ENCODE assay signal across 17 cellular contexts in the genomic region with DNA sequence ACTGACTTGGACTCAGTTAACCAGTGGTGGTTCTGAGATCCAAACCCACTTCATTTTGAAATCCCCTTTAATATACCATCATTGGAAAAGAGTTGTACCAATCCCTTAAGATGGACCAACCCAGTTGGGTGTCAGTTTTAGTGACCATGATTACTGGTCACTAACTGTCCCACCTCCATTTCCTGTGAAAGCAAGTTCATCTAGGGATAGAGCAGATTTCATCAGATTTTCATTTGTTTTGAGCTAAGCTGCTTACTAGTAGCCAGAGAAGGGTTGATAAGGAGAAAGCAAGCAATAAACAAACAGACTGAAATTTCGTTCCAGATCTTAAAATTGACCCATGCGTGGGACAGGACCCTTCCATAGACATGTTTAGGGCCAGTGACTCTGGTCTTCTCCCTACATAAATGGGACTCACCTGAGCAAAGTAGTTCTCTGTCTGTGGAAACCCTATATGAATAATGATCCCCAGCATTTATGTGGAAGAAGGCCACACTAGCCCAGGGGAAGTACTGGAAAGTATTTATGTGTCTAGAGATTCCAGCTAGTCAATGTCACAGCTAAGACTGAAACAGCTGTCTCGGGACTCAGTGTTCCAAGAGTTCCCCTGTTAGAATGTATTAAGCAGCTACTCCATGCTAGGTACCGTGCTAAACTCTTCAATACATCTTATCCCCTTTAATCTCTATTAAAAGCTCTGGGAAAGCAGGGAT.
DNase-seq lines count a peak whose midpoint lies in the region; ATAC-seq, FAIRE-seq and TF ChIP-seq lines count a peak whose summit lies in the region.
"Had no signal": no experiment of that assay in that cellular context is flagged by ENCODE, and none has a peak within 500 bp of the region (broad histone marks: within the 10 kb centered on the region; RNA-seq: fewer than 3 reads in every experiment).

No MANE protein-coding gene starts in this region.

- H3K27ac ChIP-seq in A549 (peak overlapping the region; percentile 40 to 66; a peak in 4 of 6 replicates), WERI-Rb-1 (peak overlapping the region; percentile 49; the same call in 1 of the 2 replicates)

- no peaks in the 10 kb centered on the region for H3K36me3 ChIP-seq in WERI-Rb-1

- TF ChIP-seq EP300 in A549 (IDR thresholded peaks at IDR 0.05), result no peak

- no peak for TF ChIP-seq POLR2A in A549 (IDR thresholded peaks at IDR 0.05; ENCODE audit: low read length)

- CTCF ChIA-PET in A549 (lab: Yijun Ruan, JAX), result no interaction called here

- H3K4me3 ChIP-seq in A549 (no peak overlapping the region), WERI-Rb-1 (ENCODE audit: low read depth, low read length) (no peak overlapping the region)

- no peaks in the 10 kb centered on the region for H3K9me3 ChIP-seq in A549
- H3K9me3 ChIP-seq in WERI-Rb-1 (ENCODE audit: severe bottlenecking), result no peaks in the 10 kb centered on the region

- 86% methylated on average over 4 of the region's 4 CpGs for WGBS in A549 (ENCODE audit: missing lambda C conversion rate)

- FAIRE-seq in A549 (lab: Jason Lieb, UNC), result no peak
- FAIRE-seq: HTR-8/SVneo, RCC 7860 had no signal

- DNase-seq in A549 (ENCODE audit: low read depth in 1 of 2, low spot score in 1 of 2) (no peak), NCI-H524 (lab: John Stamatoyannopoulos, UW) (peak; percentile 25 to 67), WERI-Rb-1 (peak; percentile 32), myocyte (ENCODE audit: low read depth) (peak; percentile 42), COR-L47 (lab: John Stamatoyannopoulos, UW) (no peak), NCI-H2029 treated with DMSO at 0.1 percent for 48 hours (lab: John Stamatoyannopoulos, UW) (no peak)
- DNase-seq: MV-4-11; NCI-H1694; NCI-H2081 treated with DMSO at 0.1 percent for 48 hours; NCI-H2171 treated with DMSO at 0.1 percent for 48 hours; NCI-H446; NCI-H69; NK-92 treated with Interleukin-12 subunit alpha and Interleukin-12 subunit beta, amount 100 ng/mL, for 24 hours had no signal

- no peak for TF ChIP-seq RAD21 in A549 (conservative IDR thresholded peaks at IDR 0.05 in 1 of 2, IDR thresholded peaks at IDR 0.05 in 1 of 2)

- POLR2A ChIA-PET in A549 (lab: Yijun Ruan, JAX), result no interaction called here

- TF ChIP-seq CTCF in A549 (IDR thresholded peaks at IDR 0.05) (no peak), WERI-Rb-1 (IDR thresholded peaks at IDR 0.05; ENCODE audit: low read depth, low read length) (no peak)

- H3K4me1 ChIP-seq in A549, result peaks cover 42% of the 10 kb centered on the region

- no peaks in the 10 kb centered on the region for H3K27me3 ChIP-seq in WERI-Rb-1 (ENCODE audit: insufficient read depth, low read depth, severe bottlenecking)

- H3K4me2 ChIP-seq in A549, result no peak overlapping the region

- ATAC-seq in A549 (no peak), HG03520 (IDR thresholded peaks at IDR 0.05; ENCODE audit: unreplicated experiment) (no peak), HG03432 (IDR thresholded peaks at IDR 0.05; ENCODE audit: unreplicated experiment) (no peak)

TF ChIP-seq in A549, 52 proteins besides CTCF, POLR2A, EP300 and RAD21:
- TF ChIP-seq, protein P1, sequence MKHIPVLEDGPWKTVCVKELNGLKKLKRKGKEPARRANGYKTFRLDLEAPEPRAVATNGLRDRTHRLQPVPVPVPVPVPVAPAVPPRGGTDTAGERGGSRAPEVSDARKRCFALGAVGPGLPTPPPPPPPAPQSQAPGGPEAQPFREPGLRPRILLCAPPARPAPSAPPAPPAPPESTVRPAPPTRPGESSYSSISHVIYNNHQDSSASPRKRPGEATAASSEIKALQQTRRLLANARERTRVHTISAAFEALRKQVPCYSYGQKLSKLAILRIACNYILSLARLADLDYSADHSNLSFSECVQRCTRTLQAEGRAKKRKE (CRISPR knock-in tag; IDR thresholded peaks at IDR 0.05; ENCODE audit: low read depth), result no peak
- TF ChIP-seq FOSB (CRISPR knock-in tag; IDR thresholded peaks at IDR 0.05) (no peak), KDM5A (IDR thresholded peaks at IDR 0.05) (no peak), HOXB5 (CRISPR knock-in tag; IDR thresholded peaks at IDR 0.05) (no peak), EHF (CRISPR knock-in tag; IDR thresholded peaks at IDR 0.05) (no peak), NR3C1 (IDR thresholded peaks at IDR 0.05) (no peak), HEYL (CRISPR knock-in tag; IDR thresholded peaks at IDR 0.05) (no peak), ESRRA (IDR thresholded peaks at IDR 0.05; ENCODE audit: borderline replicate concordance, low read length) (no peak), EHMT2 (IDR thresholded peaks at IDR 0.05; ENCODE audit: low read depth) (no peak), CEBPB (IDR thresholded peaks at IDR 0.05) (no peak), GATA3 (IDR thresholded peaks at IDR 0.05; ENCODE audit: borderline replicate concordance) (no peak), TFCP2L1 (CRISPR knock-in tag; IDR thresholded peaks at IDR 0.05) (no peak), CBX8 (IDR thresholded peaks at IDR 0.05) (no peak), HDAC2 (IDR thresholded peaks at IDR 0.05) (no peak), SREBF2 (IDR thresholded peaks at IDR 0.05) (no peak), FOXS1 (CRISPR knock-in tag; IDR thresholded peaks at IDR 0.05) (no peak), CBX2 (IDR thresholded peaks at IDR 0.05; ENCODE audit: borderline replicate concordance, low read depth) (no peak), RNF2 (IDR thresholded peaks at IDR 0.05; ENCODE audit: borderline replicate concordance, low read depth) (no peak)
- TF ChIP-seq, protein P2, sequence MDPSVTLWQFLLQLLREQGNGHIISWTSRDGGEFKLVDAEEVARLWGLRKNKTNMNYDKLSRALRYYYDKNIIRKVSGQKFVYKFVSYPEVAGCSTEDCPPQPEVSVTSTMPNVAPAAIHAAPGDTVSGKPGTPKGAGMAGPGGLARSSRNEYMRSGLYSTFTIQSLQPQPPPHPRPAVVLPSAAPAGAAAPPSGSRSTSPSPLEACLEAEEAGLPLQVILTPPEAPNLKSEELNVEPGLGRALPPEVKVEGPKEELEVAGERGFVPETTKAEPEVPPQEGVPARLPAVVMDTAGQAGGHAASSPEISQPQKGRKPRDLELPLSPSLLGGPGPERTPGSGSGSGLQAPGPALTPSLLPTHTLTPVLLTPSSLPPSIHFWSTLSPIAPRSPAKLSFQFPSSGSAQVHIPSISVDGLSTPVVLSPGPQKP (IDR thresholded peaks at IDR 0.05; ENCODE audit: low read depth, low read length), result no peak
- TF ChIP-seq, protein P3, sequence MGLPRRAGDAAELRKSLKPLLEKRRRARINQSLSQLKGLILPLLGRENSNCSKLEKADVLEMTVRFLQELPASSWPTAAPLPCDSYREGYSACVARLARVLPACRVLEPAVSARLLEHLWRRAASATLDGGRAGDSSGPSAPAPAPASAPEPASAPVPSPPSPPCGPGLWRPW (IDR thresholded peaks at IDR 0.05), result no peak

Comparison
In these comparisons a context has a peak if more than half of its experiments do, and no peak if none do; other contexts are left out.
1. DNase-seq: peak in NCI-H524 (2 of 2), WERI-Rb-1 (single experiment) and myocyte (single experiment); none in A549 (0 of 2), COR-L47 (single experiment) and NCI-H2029 treated with DMSO at 0.1 percent for 48 hours (single experiment).